1 cellular context compared by ENCODE assay signal in genomic region chr14:99562848-99563748, GRCh38.
A peak's percentile ranks its signal among the peaks of the same experiment; 100 is the strongest.
TF ChIP-seq lines count a peak whose summit lies in the region.

No MANE protein-coding gene starts in this region.

TF ChIP-seq in HepG2, 621 proteins besides CTCF, POLR2A, EP300 and RAD21 (continued from another document and continues in another):
- TF ChIP-seq IKZF5 (CRISPR knock-in tag; IDR thresholded peaks at IDR 0.05) (peak; percentile 62; the same call in 1 of the 2 replicates), ZMYM2 (CRISPR knock-in tag; IDR thresholded peaks at IDR 0.05) (no peak), MEIS2 (CRISPR knock-in tag; IDR thresholded peaks at IDR 0.05) (peak; percentile 100), SUZ12 (IDR thresholded peaks at IDR 0.05; ENCODE audit: low read depth, low read length) (no peak), FOXK2 (IDR thresholded peaks at IDR 0.05) (no peak), PCBP1 (IDR thresholded peaks at IDR 0.05; ENCODE audit: borderline replicate concordance, low read depth, low read length) (no peak), ZNF407 (CRISPR knock-in tag; IDR thresholded peaks at IDR 0.05; ENCODE audit: not compliant biosample characterization) (peak; percentile 44), THAP9 (CRISPR knock-in tag; IDR thresholded peaks at IDR 0.05; ENCODE audit: borderline replicate concordance) (peak; percentile 48; the same call in 1 of the 2 replicates), NFAT5 (CRISPR knock-in tag; IDR thresholded peaks at IDR 0.05) (no peak), ZNF605 (CRISPR knock-in tag; IDR thresholded peaks at IDR 0.05) (no peak), ZNF724P (CRISPR knock-in tag; IDR thresholded peaks at IDR 0.05; ENCODE audit: borderline replicate concordance) (no peak), PBX2 (CRISPR knock-in tag; IDR thresholded peaks at IDR 0.05) (peak; percentile 70; the same call in 1 of the 2 replicates), ZNF282 (IDR thresholded peaks at IDR 0.05; ENCODE audit: partially characterized antibody) (no peak), MYNN (CRISPR knock-in tag; IDR thresholded peaks at IDR 0.05; ENCODE audit: low read depth) (no peak), PITX1 (CRISPR knock-in tag; IDR thresholded peaks at IDR 0.05) (peak; percentile 39; the same call in 1 of the 2 replicates), DZIP1 (CRISPR knock-in tag; IDR thresholded peaks at IDR 0.05) (no peak), ARID5B (CRISPR knock-in tag; IDR thresholded peaks at IDR 0.05) (no peak; the same call in 1 of the 2 replicates), CREM (IDR thresholded peaks at IDR 0.05) (no peak), CREM (CRISPR knock-in tag; IDR thresholded peaks at IDR 0.05) (no peak), SNRNP70 (IDR thresholded peaks at IDR 0.05; ENCODE audit: low read depth, low read length) (no peak), ZBTB2 (CRISPR knock-in tag; IDR thresholded peaks at IDR 0.05; ENCODE audit: low read depth) (no peak), ZFX (CRISPR knock-in tag; IDR thresholded peaks at IDR 0.05; ENCODE audit: low read depth) (peak; percentile 74; the same call in 1 of the 2 replicates), ZFP1 (CRISPR knock-in tag; IDR thresholded peaks at IDR 0.05) (0 out of 2 replicates have a peak, but pooled peaks have one; percentile 25)
